1 cellular context compared by ENCODE assay signal in the genomic region with DNA sequence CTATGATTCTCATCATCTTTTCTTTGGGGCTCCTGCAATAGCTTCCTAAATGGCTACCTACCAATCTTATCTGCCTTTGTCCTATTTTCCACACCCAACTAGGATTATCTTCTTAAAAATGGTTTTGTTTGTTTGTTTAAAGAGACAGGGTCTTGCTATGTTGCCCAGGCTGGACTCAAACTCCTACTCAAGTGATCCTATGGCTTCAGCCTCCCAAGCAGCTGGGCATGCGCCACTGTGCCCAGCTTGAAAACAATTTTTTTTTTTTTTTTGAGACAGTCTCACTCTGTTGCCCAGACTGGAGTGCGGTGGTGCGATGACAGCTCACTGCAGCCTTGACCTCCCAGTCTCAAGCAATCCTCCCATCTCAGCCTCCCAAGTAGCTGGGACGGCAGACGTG.
TF ChIP-seq lines count a peak whose summit lies in the region.

No MANE protein-coding gene starts in this region.

TF ChIP-seq in SK-N-SH, 30 proteins besides CTCF, POLR2A, EP300 and RAD21 (continued from another document):
- TF ChIP-seq, protein P1, sequence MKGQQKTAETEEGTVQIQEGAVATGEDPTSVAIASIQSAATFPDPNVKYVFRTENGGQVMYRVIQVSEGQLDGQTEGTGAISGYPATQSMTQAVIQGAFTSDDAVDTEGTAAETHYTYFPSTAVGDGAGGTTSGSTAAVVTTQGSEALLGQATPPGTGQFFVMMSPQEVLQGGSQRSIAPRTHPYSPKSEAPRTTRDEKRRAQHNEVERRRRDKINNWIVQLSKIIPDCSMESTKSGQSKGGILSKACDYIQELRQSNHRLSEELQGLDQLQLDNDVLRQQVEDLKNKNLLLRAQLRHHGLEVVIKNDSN (IDR thresholded peaks at IDR 0.05; ENCODE audit: borderline replicate concordance, low read depth) = no peak
- no peak for TF ChIP-seq RCOR1 (IDR thresholded peaks at IDR 0.05; ENCODE audit: low read length)
- TF ChIP-seq, protein P2, sequence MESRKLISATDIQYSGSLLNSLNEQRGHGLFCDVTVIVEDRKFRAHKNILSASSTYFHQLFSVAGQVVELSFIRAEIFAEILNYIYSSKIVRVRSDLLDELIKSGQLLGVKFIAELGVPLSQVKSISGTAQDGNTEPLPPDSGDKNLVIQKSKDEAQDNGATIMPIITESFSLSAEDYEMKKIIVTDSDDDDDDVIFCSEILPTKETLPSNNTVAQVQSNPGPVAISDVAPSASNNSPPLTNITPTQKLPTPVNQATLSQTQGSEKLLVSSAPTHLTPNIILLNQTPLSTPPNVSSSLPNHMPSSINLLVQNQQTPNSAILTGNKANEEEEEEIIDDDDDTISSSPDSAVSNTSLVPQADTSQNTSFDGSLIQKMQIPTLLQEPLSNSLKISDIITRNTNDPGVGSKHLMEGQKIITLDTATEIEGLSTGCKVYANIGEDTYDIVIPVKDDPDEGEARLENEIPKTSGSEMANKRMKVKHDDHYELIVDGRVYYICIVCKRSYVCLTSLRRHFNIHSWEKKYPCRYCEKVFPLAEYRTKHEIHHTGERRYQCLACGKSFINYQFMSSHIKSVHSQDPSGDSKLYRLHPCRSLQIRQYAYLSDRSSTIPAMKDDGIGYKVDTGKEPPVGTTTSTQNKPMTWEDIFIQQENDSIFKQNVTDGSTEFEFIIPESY (IDR thresholded peaks at IDR 0.05; ENCODE audit: borderline replicate concordance, low read depth) = no peak
- no peak for TF ChIP-seq FOXJ3 (CRISPR knock-in tag; IDR thresholded peaks at IDR 0.05)
